8 cellular contexts compared by ENCODE assay signal in the genomic region with DNA sequence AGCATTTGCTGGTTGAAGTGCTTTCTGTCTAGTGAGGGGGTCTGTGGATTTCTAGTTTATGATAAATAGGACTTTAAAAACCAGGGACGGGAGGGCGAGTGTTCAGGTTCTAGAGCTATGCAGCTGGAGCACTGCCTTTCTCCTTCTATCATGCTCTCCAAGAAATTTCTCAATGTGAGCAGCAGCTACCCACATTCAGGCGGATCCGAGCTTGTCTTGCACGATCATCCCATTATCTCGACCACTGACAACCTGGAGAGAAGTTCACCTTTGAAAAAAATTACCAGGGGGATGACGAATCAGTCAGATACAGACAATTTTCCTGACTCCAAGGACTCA. TPM values are rescaled to one million over a fixed set of nuclear protein-coding genes. Genes with fewer than 3 reads are reported as not detected.
DNase-seq lines count a peak whose midpoint lies in the region; ATAC-seq, FAIRE-seq and TF ChIP-seq lines count a peak whose summit lies in the region.

A gene (plus strand): TSS at position 4 of the 339 bp plus-strand sequence. CDS start 114 bp downstream, at position 118.

- H3K27ac ChIP-seq in AG04450 (ENCODE audit: low read depth, low read length) (no peak within 1 kb of the TSS), pancreas (no peak within 1 kb of the TSS), SJCRH30 (no peak within 1 kb of the TSS)

- H3K27me3 Mint-ChIP-seq in activated naive CD8-positive, alpha-beta T cell treated with anti-CD3 and anti-CD28 coated beads, Interleukin-2, amount 50 U/mL, for 24 hours: peaks cover 68% of the 10 kb centered on the region
- H3K27me3 Mint-ChIP-seq in memory B cell: peaks cover 37% of the 10 kb centered on the region

- TF ChIP-seq CTCF in AG04450 (IDR thresholded peaks at IDR 0.05; ENCODE audit: low read depth, low read length) (no peak), pancreas (IDR thresholded peaks at IDR 0.05) (no peak)

- WGBS in pancreas, 2 donors: 6 to 10% methylated on average over 7 of the region's 7 CpGs

- H3K4me1 ChIP-seq in pancreas (peaks cover 4 to 30% (median 12%) of the 10 kb centered on the region in 3 donors), SJCRH30 (no peaks in the 10 kb centered on the region)

- no peak within 1 kb of the TSS for H3K27ac Mint-ChIP-seq in activated naive CD8-positive, alpha-beta T cell treated with anti-CD3 and anti-CD28 coated beads, Interleukin-2, amount 50 U/mL, for 24 hours
- no peak within 1 kb of the TSS for H3K27ac Mint-ChIP-seq in memory B cell

- H3K4me1 Mint-ChIP-seq in activated naive CD8-positive, alpha-beta T cell treated with anti-CD3 and anti-CD28 coated beads, Interleukin-2, amount 50 U/mL, for 24 hours: peaks cover 46% of the 10 kb centered on the region
- H3K4me1 Mint-ChIP-seq in memory B cell: peaks cover 37% of the 10 kb centered on the region

- DNase-seq in AG04450 (ENCODE audit: low read depth, low spot score) (no peak), memory B cell (ENCODE audit: low spot score in 2 of 2) (no peak), pancreas (no peak), HEK293T (ENCODE audit: extremely low spot score) (no peak), SJCRH30 (no peak)
- DNase-seq in activated naive CD8-positive, alpha-beta T cell treated with anti-CD3 and anti-CD28 coated beads, Interleukin-2, amount 50 U/mL, for 24 hours: no peak
- DNase-seq in activated CD4-positive, alpha-beta T cell treated with anti-CD3 and anti-CD28 coated beads for 4 hours: no peak

- peak within 1 kb of the TSS; percentile 62 for H3K4me3 Mint-ChIP-seq in activated naive CD8-positive, alpha-beta T cell treated with anti-CD3 and anti-CD28 coated beads, Interleukin-2, amount 50 U/mL, for 24 hours
- H3K4me3 Mint-ChIP-seq in memory B cell: peak within 1 kb of the TSS; percentile 72

- intact Hi-C loops in pancreas (cut with DNase I): no loop called here

- H3K36me3 Mint-ChIP-seq in activated naive CD8-positive, alpha-beta T cell treated with anti-CD3 and anti-CD28 coated beads, Interleukin-2, amount 50 U/mL, for 24 hours (ENCODE audit: low read depth): peaks cover 11% of the 10 kb centered on the region
- H3K36me3 Mint-ChIP-seq in memory B cell: peaks cover 1% of the 10 kb centered on the region

- CTCF ChIA-PET in AG04450 (lab: Charles Lee) (no interaction called here), HEK293T (lab: Yijun Ruan, JAX) (interaction anchor here (0.8 kb wide), 1 partner anchor 192 kb away, joined by 7 read pairs; no protein-coding TSS in a partner anchor)

- H3K36me3 ChIP-seq in pancreas (no peaks in the 10 kb centered on the region), SJCRH30 (peaks cover 6% of the 10 kb centered on the region; the same call in 1 of the 2 replicates)

- peaks cover 6% of the 10 kb centered on the region; the same call in 1 of the 2 replicates for H3K9me3 ChIP-seq in AG04450 (ENCODE audit: control insufficient read depth, insufficient read depth, low read length)
- H3K9me3 ChIP-seq in pancreas: no peaks in the 10 kb centered on the region
- no peaks in the 10 kb centered on the region for H3K9me3 ChIP-seq in SJCRH30 (replicated peaks)

- POLR2A ChIA-PET in AG04450 (lab: Yijun Ruan, JAX): no interaction called here
- POLR2A ChIA-PET in HEK293T (lab: Yijun Ruan, JAX): interaction anchor here (1.2 kb wide), 1 partner anchor 108 kb away, joined by 3 read pairs; a partner anchor contains a TSS

- FAIRE-seq in pancreas (lab: Jason Lieb, UNC): no peak

- H3K27me3 ChIP-seq in AG04450 (ENCODE audit: control insufficient read depth, insufficient read depth, low read length) (peaks cover 68% of the 10 kb centered on the region), pancreas (peaks cover 4 to 58% (median 15%) of the 10 kb centered on the region in 4 donors), SJCRH30 (no peaks in the 10 kb centered on the region)

- no peaks in the 10 kb centered on the region for H3K9me3 Mint-ChIP-seq in activated naive CD8-positive, alpha-beta T cell treated with anti-CD3 and anti-CD28 coated beads, Interleukin-2, amount 50 U/mL, for 24 hours
- no peaks in the 10 kb centered on the region for H3K9me3 Mint-ChIP-seq in memory B cell

- H3K4me3 ChIP-seq in AG04450 (ENCODE audit: low read depth, low read length) (peak within 1 kb of the TSS; percentile 10; the same call in 1 of the 2 replicates), GM08714 (ENCODE audit: low read length) (peak within 1 kb of the TSS; percentile 38; the same call in 1 of the 2 replicates), pancreas (peak within 1 kb of the TSS in 2 of 4 donors; percentile 23 to 57), SJCRH30 (no peak within 1 kb of the TSS; the same call in 1 of the 2 replicates)

- ATAC-seq in activated naive CD8-positive, alpha-beta T cell treated with anti-CD3 and anti-CD28 coated beads, Interleukin-2, amount 50 U/mL, for 24 hours: peak; percentile 42
- ATAC-seq in memory B cell (ENCODE audit: low read depth): no peak
- no peak for ATAC-seq in pancreas

TF ChIP-seq in HEK293T, 16 proteins besides CTCF, POLR2A, EP300 and RAD21:
- TF ChIP-seq NFRKB (IDR thresholded peaks at IDR 0.05) (no peak), ZNF384 (IDR thresholded peaks at IDR 0.05) (no peak), ARNT (IDR thresholded peaks at IDR 0.05) (no peak), FOXM1 (IDR thresholded peaks at IDR 0.05; ENCODE audit: borderline replicate concordance) (no peak), SP1 (IDR thresholded peaks at IDR 0.05) (no peak), LEF1 (IDR thresholded peaks at IDR 0.05; ENCODE audit: borderline replicate concordance) (no peak), BHLHE40 (IDR thresholded peaks at IDR 0.05; ENCODE audit: borderline replicate concordance) (no peak), FOXA1 (IDR thresholded peaks at IDR 0.05) (no peak), CTBP1 (IDR thresholded peaks at IDR 0.05; ENCODE audit: borderline replicate concordance) (no peak), FOXK2 (IDR thresholded peaks at IDR 0.05) (no peak), L3MBTL2 (conservative IDR thresholded peaks at IDR 0.05) (no peak), TARDBP (IDR thresholded peaks at IDR 0.05) (no peak), SUZ12 (IDR thresholded peaks at IDR 0.05) (no peak)
TF ChIP-seq in HEK293T: peak in this region for 0.

RNA-seq across cellular contexts. Expression of the gene that starts here (rescaled TPM):
- not detected in 2 replicates for polyA plus RNA-seq in AG04450 (2011; rRNA removed)
- 0.04 TPM in 1 of 2 replicates, not detected in the other for polyA minus RNA-seq in AG04450 (2011; rRNA and poly(A)+ RNA removed)
- not detected for total RNA-seq in pancreas
- polyA plus RNA-seq in pancreas: under 1 TPM in 1 of 2 donors, not detected in 1; under 0.01 TPM
- total RNA-seq in SJCRH30 (2014; rRNA removed; shearing (Covaris generic)): 0.13 and 0.20 TPM in 2 replicates
